In the genomic region with DNA sequence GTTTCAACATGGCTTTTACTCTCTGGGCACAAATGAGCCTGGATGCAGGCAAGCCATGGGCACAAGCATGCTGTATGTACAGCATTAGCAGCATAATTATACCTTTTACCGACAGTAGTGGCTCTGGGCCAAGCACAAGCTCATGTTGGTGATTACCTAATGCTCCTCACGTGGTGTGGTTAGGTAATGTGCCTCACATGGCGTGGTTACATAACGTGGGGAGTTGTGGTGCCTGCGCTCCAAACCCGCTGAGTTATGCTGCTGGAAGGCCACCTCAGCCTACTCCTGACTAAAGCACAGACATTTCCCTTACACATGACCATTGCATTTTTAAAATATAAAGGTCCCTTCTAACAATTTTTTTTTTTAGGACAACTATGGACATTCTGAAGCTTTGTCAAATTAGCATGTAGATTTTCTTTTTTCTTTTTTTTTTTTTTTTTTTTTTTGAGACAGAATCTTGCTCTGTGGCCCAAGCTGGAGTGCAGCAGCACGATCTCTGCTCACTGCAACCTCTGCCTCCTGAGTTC, we compare ENCODE assay signal across 1 cellular context.
TF ChIP-seq lines count a peak whose summit lies in the region.

No MANE protein-coding gene starts in this region.

TF ChIP-seq in K562, 482 proteins besides CTCF, POLR2A, EP300 and RAD21 (continued from another document):
- TF ChIP-seq, protein P1, sequence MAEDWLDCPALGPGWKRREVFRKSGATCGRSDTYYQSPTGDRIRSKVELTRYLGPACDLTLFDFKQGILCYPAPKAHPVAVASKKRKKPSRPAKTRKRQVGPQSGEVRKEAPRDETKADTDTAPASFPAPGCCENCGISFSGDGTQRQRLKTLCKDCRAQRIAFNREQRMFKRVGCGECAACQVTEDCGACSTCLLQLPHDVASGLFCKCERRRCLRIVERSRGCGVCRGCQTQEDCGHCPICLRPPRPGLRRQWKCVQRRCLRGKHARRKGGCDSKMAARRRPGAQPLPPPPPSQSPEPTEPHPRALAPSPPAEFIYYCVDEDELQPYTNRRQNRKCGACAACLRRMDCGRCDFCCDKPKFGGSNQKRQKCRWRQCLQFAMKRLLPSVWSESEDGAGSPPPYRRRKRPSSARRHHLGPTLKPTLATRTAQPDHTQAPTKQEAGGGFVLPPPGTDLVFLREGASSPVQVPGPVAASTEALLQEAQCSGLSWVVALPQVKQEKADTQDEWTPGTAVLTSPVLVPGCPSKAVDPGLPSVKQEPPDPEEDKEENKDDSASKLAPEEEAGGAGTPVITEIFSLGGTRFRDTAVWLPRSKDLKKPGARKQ (CRISPR knock-in tag; IDR thresholded peaks at IDR 0.05) = no peak
- TF ChIP-seq CHD2 (IDR thresholded peaks at IDR 0.05; ENCODE audit: low read depth, low read length) = no peak
